In the genomic region with DNA sequence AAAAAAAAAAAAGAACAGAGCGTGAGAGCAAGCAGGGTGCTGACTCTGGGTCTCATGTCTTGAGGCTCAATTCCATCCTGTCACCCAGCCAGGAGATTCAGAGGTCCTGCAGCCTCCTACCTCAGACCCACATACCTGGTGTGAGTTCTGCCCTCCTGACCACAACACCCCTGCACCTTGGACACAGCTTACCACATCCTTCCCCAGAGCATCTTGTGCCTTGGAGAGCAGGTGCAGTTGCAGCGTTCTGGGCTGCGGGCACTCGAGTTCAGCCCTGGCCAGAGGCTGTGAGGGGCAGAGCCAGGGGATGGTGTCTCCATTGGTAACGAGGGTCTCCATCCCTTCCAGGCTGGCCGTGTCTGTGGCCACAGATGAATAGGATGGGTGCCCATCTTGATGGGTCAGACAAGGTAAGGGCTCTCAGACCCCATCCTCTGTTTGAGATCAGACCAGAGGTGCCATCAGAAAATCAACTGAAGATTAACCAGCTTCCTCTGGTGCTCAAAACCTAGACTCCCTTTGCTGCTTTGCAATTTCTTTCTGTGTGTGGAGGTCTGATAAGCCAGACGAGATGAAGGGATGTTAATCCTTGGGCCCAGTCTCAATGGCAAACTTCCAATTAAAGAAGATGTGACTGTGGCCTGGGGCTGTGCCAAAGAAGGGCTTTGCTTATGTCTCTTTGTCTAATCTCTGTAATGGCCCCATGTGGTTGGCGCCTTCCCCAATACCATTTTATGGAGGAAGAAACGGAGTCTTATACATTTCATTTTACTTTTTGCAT, we compare ENCODE assay signal across 13 cellular contexts. TPM values are rescaled to one million over a fixed set of nuclear protein-coding genes. Genes with fewer than 3 reads are reported as not detected.
DNase-seq lines count a peak whose midpoint lies in the region; ATAC-seq and TF ChIP-seq lines count a peak whose summit lies in the region.
"Had no signal": no experiment of that assay in that cellular context is flagged by ENCODE, and none has a peak within 500 bp of the region (broad histone marks: within the 10 kb centered on the region; RNA-seq: fewer than 3 reads in every experiment).

No MANE protein-coding gene starts in this region.

- H3K9ac ChIP-seq in mucosa of rectum (ENCODE audit: low read depth in 1 of 2, low read length in 2 of 2): no peak overlapping the region

- no peaks in the 10 kb centered on the region for H3K9me3 ChIP-seq in CD4-positive, CD25-positive, alpha-beta regulatory T cell (ENCODE audit: control insufficient read depth in 2 of 2, low read length in 2 of 2)
- H3K9me3 ChIP-seq in mucosa of rectum (ENCODE audit: control insufficient read depth in 2 of 2, low read length in 2 of 2) (no peaks in the 10 kb centered on the region), lower lobe of right lung (no peaks in the 10 kb centered on the region)
- H3K9me3 ChIP-seq: psoas muscle had no signal

- TF ChIP-seq CTCF in lower lobe of right lung (IDR thresholded peaks at IDR 0.05): no peak

- DNase-seq in CD4-positive, CD25-positive, alpha-beta regulatory T cell: peak in 2 of 3 donors; percentile 58 to 63
- DNase-seq in NCI-H82 treated with DMSO at 0.1 percent for 48 hours (lab: John Stamatoyannopoulos, UW; ENCODE audit: unreplicated experiment): peak; percentile 34
- DNase-seq in activated naive CD8-positive, alpha-beta T cell treated with anti-CD3 and anti-CD28 coated beads for 36 hours: peak; percentile 26
- no peak for DNase-seq in hippocampal formation (lab: John Stamatoyannopoulos, UW)
- no peak for DNase-seq in NCI-H187 (lab: John Stamatoyannopoulos, UW)
- DNase-seq in lower lobe of right lung: no peak
- DNase-seq: IMR-90, NCI-H1417, NCI-H524, RPMI8226 had no signal

- H3K4me1 ChIP-seq in CD4-positive, CD25-positive, alpha-beta regulatory T cell (ENCODE audit: control insufficient read depth, insufficient read depth, low read length, poor library complexity, severe bottlenecking): peaks cover 90% of the 10 kb centered on the region
- H3K4me1 ChIP-seq in mucosa of rectum (ENCODE audit: control insufficient read depth in 2 of 2, insufficient read depth in 2 of 2, low read length in 2 of 2) (peaks cover 2 to 4% of the 10 kb centered on the region in 2 donors), lower lobe of right lung (peaks cover 34% of the 10 kb centered on the region)

- intact Hi-C loops in lower lobe of right lung (cut with DNase I): no loop called here

- peak overlapping the region; percentile 99 to 100 (median 100) for H3K27ac Mint-ChIP-seq in CD4-positive, CD25-positive, alpha-beta regulatory T cell
- peak overlapping the region; percentile 98 for H3K27ac Mint-ChIP-seq in activated naive CD8-positive, alpha-beta T cell treated with anti-CD3 and anti-CD28 coated beads for 36 hours

- ATAC-seq in CD4-positive, CD25-positive, alpha-beta regulatory T cell (ENCODE audit: low read depth in 2 of 2): no peak
- ATAC-seq in lower lobe of right lung: no peak
- ATAC-seq: psoas muscle had no signal

- H3K9me3 Mint-ChIP-seq in CD4-positive, CD25-positive, alpha-beta regulatory T cell: peaks cover 0 to 14% (median 0%) of the 10 kb centered on the region in 7 donors
- H3K9me3 Mint-ChIP-seq in activated naive CD8-positive, alpha-beta T cell treated with anti-CD3 and anti-CD28 coated beads for 36 hours: no peaks in the 10 kb centered on the region

- H3K27ac ChIP-seq in CD4-positive, CD25-positive, alpha-beta regulatory T cell (ENCODE audit: insufficient read depth, low read length, poor library complexity, severe bottlenecking): peak overlapping the region; percentile 99
- peak overlapping the region; percentile 40 to 62 for H3K27ac ChIP-seq in mucosa of rectum (ENCODE audit: low read depth in 2 of 2, low read length in 2 of 2)
- H3K27ac ChIP-seq in lower lobe of right lung: no peak overlapping the region
- H3K27ac ChIP-seq: psoas muscle had no signal

- peaks cover 35% of the 10 kb centered on the region for H3K36me3 Mint-ChIP-seq in CD4-positive, CD25-positive, alpha-beta regulatory T cell
- H3K36me3 Mint-ChIP-seq in activated naive CD8-positive, alpha-beta T cell treated with anti-CD3 and anti-CD28 coated beads for 36 hours: peaks cover 35% of the 10 kb centered on the region

- peaks cover 24 to 96% (median 76%) of the 10 kb centered on the region in 4 donors for H3K4me1 Mint-ChIP-seq in CD4-positive, CD25-positive, alpha-beta regulatory T cell
- H3K4me1 Mint-ChIP-seq in activated naive CD8-positive, alpha-beta T cell treated with anti-CD3 and anti-CD28 coated beads for 36 hours: peaks cover 84% of the 10 kb centered on the region

- H3K27me3 ChIP-seq in CD4-positive, CD25-positive, alpha-beta regulatory T cell (ENCODE audit: control insufficient read depth, insufficient read depth, low read length): no peaks in the 10 kb centered on the region
- no peaks in the 10 kb centered on the region for H3K27me3 ChIP-seq in mucosa of rectum (ENCODE audit: control insufficient read depth in 2 of 2, insufficient read depth in 2 of 2, low read length in 2 of 2)
- H3K27me3 ChIP-seq in lower lobe of right lung (ENCODE audit: low read depth): no peaks in the 10 kb centered on the region

- peak overlapping the region; percentile 75 for H3K4me3 ChIP-seq in CD4-positive, CD25-positive, alpha-beta regulatory T cell (ENCODE audit: low read depth, low read length)
- H3K4me3 ChIP-seq in mucosa of rectum (ENCODE audit: low read length in 2 of 2): no peak overlapping the region
- H3K4me3 ChIP-seq in lower lobe of right lung: no peak overlapping the region
- H3K4me3 ChIP-seq: psoas muscle had no signal

- H3K27me3 Mint-ChIP-seq in CD4-positive, CD25-positive, alpha-beta regulatory T cell: peaks cover 6% of the 10 kb centered on the region
- no peaks in the 10 kb centered on the region for H3K27me3 Mint-ChIP-seq in activated naive CD8-positive, alpha-beta T cell treated with anti-CD3 and anti-CD28 coated beads for 36 hours

- peak overlapping the region; percentile 82 to 96 (median 90) for H3K4me3 Mint-ChIP-seq in CD4-positive, CD25-positive, alpha-beta regulatory T cell
- no peak overlapping the region for H3K4me3 Mint-ChIP-seq in activated naive CD8-positive, alpha-beta T cell treated with anti-CD3 and anti-CD28 coated beads for 36 hours

- peaks cover 12% of the 10 kb centered on the region for H3K36me3 ChIP-seq in CD4-positive, CD25-positive, alpha-beta regulatory T cell (ENCODE audit: control insufficient read depth, insufficient read depth, low read length)
- H3K36me3 ChIP-seq in mucosa of rectum (ENCODE audit: control insufficient read depth in 2 of 2, insufficient read depth in 2 of 2, low read length in 2 of 2) (no peaks in the 10 kb centered on the region), lower lobe of right lung (no peaks in the 10 kb centered on the region)

RNA-seq across cellular contexts. Expression of a gene that starts 14.7 kb away (rescaled TPM):
- 90.3 TPM for total RNA-seq in CD4-positive, CD25-positive, alpha-beta regulatory T cell
- 10 to 100 TPM; 15.9 to 22.1 (median 17.6) TPM for polyA plus RNA-seq in CD4-positive, CD25-positive, alpha-beta regulatory T cell
- 1 to 10 TPM; 6.5 to 6.9 TPM for total RNA-seq in activated naive CD8-positive, alpha-beta T cell treated with anti-CD3 and anti-CD28 coated beads for 36 hours
- total RNA-seq in lower lobe of right lung: 1.0 TPM
- total RNA-seq: G401, IMR-90 had no signal
- polyA plus RNA-seq: IMR-90 had no signal

Comparison
In these comparisons a context has a peak if more than half of its experiments do, and no peak if none do; other contexts are left out.
1. DNase-seq: peak in CD4-positive, CD25-positive, alpha-beta regulatory T cell (2 of 3), NCI-H82 treated with DMSO at 0.1 percent for 48 hours (single experiment) and activated naive CD8-positive, alpha-beta T cell treated with anti-CD3 and anti-CD28 coated beads for 36 hours (single experiment); none in hippocampal formation (0 of 2), NCI-H187 (0 of 2) and lower lobe of right lung (single experiment).
2. RNA of a gene that starts 14.7 kb away (total RNA-seq): 90.3 TPM in CD4-positive, CD25-positive, alpha-beta regulatory T cell (single experiment); 6.5 to 6.9 TPM in activated naive CD8-positive, alpha-beta T cell treated with anti-CD3 and anti-CD28 coated beads for 36 hours and 1.0 TPM in lower lobe of right lung (single experiment); every median in the first group is over 10 times any median in the second.